In the genomic region with DNA sequence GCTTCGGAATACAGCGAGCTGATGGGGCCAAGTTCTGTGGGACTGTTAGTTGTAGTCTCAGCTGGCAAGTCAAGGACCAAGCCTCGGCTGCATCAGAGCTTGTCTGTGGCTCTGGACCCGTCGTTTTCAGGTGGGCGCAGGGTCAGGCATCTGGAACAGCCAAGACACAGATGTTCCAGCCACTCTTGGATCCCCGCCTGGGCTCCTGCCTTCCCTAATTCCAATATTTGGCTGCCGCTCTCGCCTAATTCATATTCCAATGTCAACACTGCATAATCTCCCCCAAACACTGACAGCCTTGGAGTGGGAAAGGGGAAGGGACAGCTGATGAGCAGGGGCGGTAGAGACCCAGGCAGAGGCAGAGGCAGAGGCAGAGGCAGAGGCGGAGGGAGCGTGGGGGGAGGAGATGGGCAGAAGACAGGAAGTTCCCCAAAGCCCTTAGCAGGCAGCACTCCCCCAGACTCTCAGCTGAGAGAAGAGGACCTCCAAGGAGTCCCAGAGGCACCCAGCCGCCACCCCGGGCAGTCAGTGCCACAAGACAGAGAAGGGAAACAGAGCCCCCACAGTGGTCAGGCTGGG, we compare ENCODE assay signal across 22 cellular contexts. TPM values are rescaled to one million over a fixed set of nuclear protein-coding genes. Genes with fewer than 3 reads are reported as not detected.
DNase-seq lines count a peak whose midpoint lies in the region; ATAC-seq and TF ChIP-seq lines count a peak whose summit lies in the region.
"Had no signal": no experiment of that assay in that cellular context is flagged by ENCODE, and none has a peak within 500 bp of the region (broad histone marks: within the 10 kb centered on the region; RNA-seq: fewer than 3 reads in every experiment).

No MANE protein-coding gene starts in this region.

- peaks cover 17% of the 10 kb centered on the region for H3K4me1 Mint-ChIP-seq in endodermal cell
- H3K4me1 Mint-ChIP-seq in mesothelial cell of epicardium: peaks cover 40% of the 10 kb centered on the region
- H3K4me1 Mint-ChIP-seq in activated T-helper 17 cell treated with anti-CD3 and anti-CD28 coated beads, Interleukin-2, amount 50 U/mL, for 72 hours: no peaks in the 10 kb centered on the region
- H3K4me1 Mint-ChIP-seq: stimulated activated naive CD8-positive, alpha-beta T cell treated with anti-CD3 and anti-CD28 coated beads, Interleukin-15, amount 100 ng/mL, for 72 hours had no signal

- H3K36me3 ChIP-seq in endodermal cell (ENCODE audit: control insufficient read depth, insufficient read depth, low read length) (no peaks in the 10 kb centered on the region), uterus (no peaks in the 10 kb centered on the region)
- H3K36me3 ChIP-seq: BE2C, breast epithelium had no signal

- no peak overlapping the region for H3K4me3 Mint-ChIP-seq in endodermal cell
- no peak overlapping the region for H3K4me3 Mint-ChIP-seq in mesothelial cell of epicardium
- H3K4me3 Mint-ChIP-seq in activated T-helper 17 cell treated with anti-CD3 and anti-CD28 coated beads, Interleukin-2, amount 50 U/mL, for 72 hours: no peak overlapping the region
- H3K4me3 Mint-ChIP-seq: dendritic cell treated with granulocyte-macrophage colony-stimulating factor and Interleukin-4, amounts not matched to agents 40 ng/mL and 50 ng/mL, for 4 days; neural crest cell; stimulated activated naive CD8-positive, alpha-beta T cell treated with anti-CD3 and anti-CD28 coated beads, Interleukin-15, amount 100 ng/mL, for 72 hours had no signal

- H3K9me3 ChIP-seq in endodermal cell (ENCODE audit: control insufficient read depth, low read length): no peaks in the 10 kb centered on the region
- no peaks in the 10 kb centered on the region for H3K9me3 ChIP-seq in uterus
- H3K9me3 ChIP-seq: BE2C, breast epithelium, mucosa of descending colon had no signal

- H3K9me3 Mint-ChIP-seq in endodermal cell: no peaks in the 10 kb centered on the region
- H3K9me3 Mint-ChIP-seq in mesothelial cell of epicardium: no peaks in the 10 kb centered on the region
- H3K9me3 Mint-ChIP-seq in activated T-helper 17 cell treated with anti-CD3 and anti-CD28 coated beads, Interleukin-2, amount 50 U/mL, for 72 hours: no peaks in the 10 kb centered on the region
- H3K9me3 Mint-ChIP-seq: dendritic cell treated with granulocyte-macrophage colony-stimulating factor and Interleukin-4, amounts not matched to agents 40 ng/mL and 50 ng/mL, for 4 days; neural crest cell; stimulated activated naive CD8-positive, alpha-beta T cell treated with anti-CD3 and anti-CD28 coated beads, Interleukin-15, amount 100 ng/mL, for 72 hours; type B pancreatic cell had no signal

- H3K9ac ChIP-seq in endodermal cell (ENCODE audit: extremely low read depth, low read length, poor library complexity, severe bottlenecking): no peak overlapping the region

- peaks cover 5% of the 10 kb centered on the region for H3K4me1 ChIP-seq in endodermal cell (ENCODE audit: control insufficient read depth, insufficient read depth, low read length)
- no peaks in the 10 kb centered on the region for H3K4me1 ChIP-seq in uterus
- H3K4me1 ChIP-seq: BE2C, breast epithelium had no signal

- no peak for TF ChIP-seq POLR2A in uterus (IDR thresholded peaks at IDR 0.05)

- H3K4me3 ChIP-seq in endodermal cell (ENCODE audit: low read length) (no peak overlapping the region), uterus (no peak overlapping the region)
- H3K4me3 ChIP-seq: breast epithelium, mucosa of descending colon had no signal

- DNase-seq in Right ventricle myocardium superior (no peak), cardiac septum (ENCODE audit: low spot score) (no peak), endodermal cell (peak; percentile 61), mesothelial cell of epicardium (ENCODE audit: low spot score in 2 of 2, unreplicated experiment in 2 of 2) (no peak), uterus (no peak), NCI-H1417 (lab: John Stamatoyannopoulos, UW) (no peak)
- DNase-seq: activated CD8-positive, alpha-beta memory T cell treated with anti-CD3 and anti-CD28 coated beads, Interleukin-2, amount 50 U/mL, for 4 hours; activated effector memory CD4-positive, alpha-beta T cell treated with Interleukin-2 at 50 U/mL for 16 hours; BE2C; IMR-90; mucosa of descending colon; NCI-H1436; NCI-H510A treated with DMSO at 0.1 percent for 48 hours; RPMI8226; stimulated activated CD4-positive, alpha-beta T cell treated with anti-CD3 and anti-CD28 coated beads, Interleukin-4, amount 100 ng/mL, for 24 hours; stimulated activated naive CD8-positive, alpha-beta T cell treated with anti-CD3 and anti-CD28 coated beads, Interleukin-15, amount 100 ng/mL, for 72 hours had no signal

- intact Hi-C loops in Right ventricle myocardium superior (cut with DNase I): no loop called here
- intact Hi-C loops in cardiac septum (cut with DNase I): loop anchor here (10.0 kb wide), 1 partner anchor 91 kb away; the partner anchor contains the start of gene CHST1
- intact Hi-C loops in uterus (cut with DNase I; ENCODE audit: low total_unique reads): no loop called here

- whole genome bisulfite sequencing in endodermal cell (ENCODE audit: insufficient coverage in 1 of 2, insufficient read length in 1 of 2), 2 experiments: 83 to 100% methylated on average over 3 to 14 of the region's 14 CpGs

- no peaks in the 10 kb centered on the region for H3K27me3 ChIP-seq in endodermal cell (ENCODE audit: control insufficient read depth, insufficient read depth, low read length, poor library complexity, severe bottlenecking)
- H3K27me3 ChIP-seq in uterus: no peaks in the 10 kb centered on the region
- H3K27me3 ChIP-seq: BE2C had no signal

- H3K27ac ChIP-seq in endodermal cell (ENCODE audit: low read depth, low read length) (no peak overlapping the region), uterus (peak overlapping the region; percentile 26 to 54)

- ATAC-seq in Right ventricle myocardium superior (ENCODE audit: poor library complexity): peak; percentile 6
- no peak for ATAC-seq in activated T-helper 17 cell treated with anti-CD3 and anti-CD28 coated beads, Interleukin-2, amount 50 U/mL, for 72 hours (replicated peaks)
- ATAC-seq in GM19023 (IDR thresholded peaks at IDR 0.05; ENCODE audit: unreplicated experiment): no peak
- ATAC-seq: mucosa of descending colon; stimulated activated naive CD8-positive, alpha-beta T cell treated with anti-CD3 and anti-CD28 coated beads, Interleukin-15, amount 100 ng/mL, for 72 hours had no signal

- TF ChIP-seq CTCF in endodermal cell (conservative IDR thresholded peaks at IDR 0.05) (no peak), mesothelial cell of epicardium (IDR thresholded peaks at IDR 0.05; ENCODE audit: unreplicated experiment) (no peak), uterus (IDR thresholded peaks at IDR 0.05) (no peak)

- H3K27ac Mint-ChIP-seq in endodermal cell (no peak overlapping the region), mesothelial cell of epicardium (peak overlapping the region; percentile 94)
- no peak overlapping the region for H3K27ac Mint-ChIP-seq in activated T-helper 17 cell treated with anti-CD3 and anti-CD28 coated beads, Interleukin-2, amount 50 U/mL, for 72 hours
- H3K27ac Mint-ChIP-seq: dendritic cell treated with granulocyte-macrophage colony-stimulating factor and Interleukin-4, amounts not matched to agents 40 ng/mL and 50 ng/mL, for 4 days; stimulated activated naive CD8-positive, alpha-beta T cell treated with anti-CD3 and anti-CD28 coated beads, Interleukin-15, amount 100 ng/mL, for 72 hours had no signal

- H3K27me3 Mint-ChIP-seq in endodermal cell (ENCODE audit: insufficient read depth) (peaks cover 4% of the 10 kb centered on the region), mesothelial cell of epicardium (ENCODE audit: low read depth) (peaks cover 34% of the 10 kb centered on the region)
- H3K27me3 Mint-ChIP-seq in activated T-helper 17 cell treated with anti-CD3 and anti-CD28 coated beads, Interleukin-2, amount 50 U/mL, for 72 hours: peaks cover 28% of the 10 kb centered on the region

- H3K36me3 Mint-ChIP-seq in endodermal cell (ENCODE audit: low read depth) (no peaks in the 10 kb centered on the region), mesothelial cell of epicardium (no peaks in the 10 kb centered on the region)
- no peaks in the 10 kb centered on the region for H3K36me3 Mint-ChIP-seq in activated T-helper 17 cell treated with anti-CD3 and anti-CD28 coated beads, Interleukin-2, amount 50 U/mL, for 72 hours (ENCODE audit: low read depth)
- H3K36me3 Mint-ChIP-seq: type B pancreatic cell had no signal

RNA-seq across cellular contexts. Expression of gene SLC35C1, which starts 49.6 kb away (rescaled TPM):
- total RNA-seq in Right ventricle myocardium superior (5.8 TPM), cardiac septum (7.5 TPM), endodermal cell (10 to 100 TPM; 11.4 to 16.0 TPM), mesothelial cell of epicardium (13.2 to 14.6 TPM (median 14.5 TPM) in 3 replicates), uterus (10 to 100 TPM in 1 of 4 donors, 1 to 10 TPM in 2, under 1 TPM in 1; under 0.01 to 12.7 (median 5.2) TPM)
- polyA plus RNA-seq in endodermal cell (2013, experiment 1 of 2): 11.5 TPM
- 10.1 TPM for polyA plus RNA-seq in endodermal cell (2013, experiment 2 of 2)
- 10 to 100 TPM in 1 of 2 donors, 1 to 10 TPM in 1; 8.7 to 18.9 TPM for total RNA-seq in activated T-helper 17 cell treated with anti-CD3 and anti-CD28 coated beads, Interleukin-2, amount 50 U/mL, for 72 hours
